Comparison of ENCODE assay signal across 1 cellular context in genomic region chr2:241324775-241325174, GRCh38.
TF ChIP-seq lines count a peak whose summit lies in the region.

No MANE protein-coding gene starts in this region.

TF ChIP-seq in GM12878, 131 proteins besides CTCF, POLR2A, EP300 and RAD21:
- TF ChIP-seq RUNX3 (IDR thresholded peaks at IDR 0.05; ENCODE audit: low read length) (peak; percentile 39; the same call in 1 of the 2 replicates), MTA2 (IDR thresholded peaks at IDR 0.05; ENCODE audit: low read depth) (0 out of 2 replicates have a peak, but pooled peaks have one; percentile 15), ZNF384 (IDR thresholded peaks at IDR 0.05; ENCODE audit: borderline replicate concordance, low read depth, low read length) (peak; percentile 45; the same call in 1 of the 2 replicates), SP1 (IDR thresholded peaks at IDR 0.05; ENCODE audit: low read depth, low read length) (no peak)
TF ChIP-seq in GM12878: peak in this region for 3.
